8 cellular contexts compared by ENCODE assay signal in the genomic region with DNA sequence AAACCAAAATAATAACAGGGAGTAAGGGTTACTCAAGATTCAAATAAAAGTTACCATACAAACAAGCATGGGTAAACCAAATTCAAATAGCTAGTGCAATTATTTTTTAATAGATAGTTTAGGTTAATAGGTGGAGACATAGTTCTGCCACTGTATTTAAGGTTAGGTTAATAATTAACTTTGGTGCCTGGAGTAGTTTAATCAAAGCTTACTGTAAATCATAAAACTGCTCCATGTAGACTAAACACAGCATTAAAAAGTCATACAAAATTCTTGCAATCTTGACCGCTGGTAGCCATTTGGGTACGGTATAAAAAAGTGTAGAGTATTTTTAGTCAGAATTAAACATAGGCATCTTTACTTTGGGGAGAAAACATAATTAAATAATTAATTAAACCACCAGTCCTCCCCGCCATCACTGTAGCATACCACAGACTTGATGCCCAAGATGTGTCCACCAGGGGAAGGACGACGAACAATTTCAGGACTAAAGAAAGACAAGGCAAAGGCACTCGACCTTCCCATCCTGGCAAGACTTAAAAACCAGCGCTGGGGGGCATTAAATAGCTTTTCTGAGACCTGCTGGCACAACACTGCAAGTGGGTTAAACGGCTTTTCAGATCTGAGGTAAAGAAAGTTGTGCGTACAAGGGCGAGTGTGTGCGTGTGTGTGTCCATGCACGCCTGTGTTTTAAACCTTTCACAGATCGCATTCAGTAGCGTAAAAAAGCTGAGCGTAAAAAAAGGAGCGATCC. TPM values are rescaled to one million over a fixed set of nuclear protein-coding genes. Genes with fewer than 3 reads are reported as not detected.
DNase-seq lines count a peak whose midpoint lies in the region; ATAC-seq and TF ChIP-seq lines count a peak whose summit lies in the region.
"Had no signal": no experiment of that assay in that cellular context is flagged by ENCODE, and none has a peak within 500 bp of the region (broad histone marks: within the 10 kb centered on the region; RNA-seq: fewer than 3 reads in every experiment).

No MANE protein-coding gene starts in this region.

- H3K79me1 ChIP-seq in IMR-90 (ENCODE audit: low read depth in 1 of 2, low read length in 2 of 2) = no peaks in the 10 kb centered on the region

- CTCF ChIA-PET in IMR-90 (lab: Yijun Ruan, JAX) (no interaction called here), MCF 10A (lab: Yijun Ruan, JAX) (interaction anchor here (0.6 to 1.5 kb wide), 2 partner anchors 14 to 16 kb away, joined by 3 to 6 read pairs; no protein-coding TSS in a partner anchor)

- no peak overlapping the region for H3K56ac ChIP-seq in IMR-90 (ENCODE audit: extremely low read depth, insufficient read depth, low read length)

- H3K23ac ChIP-seq in IMR-90 (ENCODE audit: low read depth, low read length) = no peak overlapping the region

- H2BK15ac ChIP-seq in IMR-90 (ENCODE audit: low read depth, low read length) = no peak overlapping the region

- H3K36me3 Mint-ChIP-seq in MCF 10A (ENCODE audit: insufficient read depth, unreplicated experiment) = peaks cover 7% of the 10 kb centered on the region

- no peak overlapping the region for H4K8ac ChIP-seq in IMR-90 (ENCODE audit: low read depth in 2 of 2, low read length in 2 of 2)

- no peak overlapping the region for H2BK120ac ChIP-seq in IMR-90 (ENCODE audit: low read depth, low read length)

- no peaks in the 10 kb centered on the region for H3K27me3 Mint-ChIP-seq in MCF 10A (ENCODE audit: insufficient read depth, unreplicated experiment)

- H3K14ac ChIP-seq in IMR-90 (replicated peaks; ENCODE audit: low read depth, low read length) = no peak overlapping the region

- H3K18ac ChIP-seq in IMR-90 (ENCODE audit: low read depth, low read length) = no peak overlapping the region

- BruUV-seq in IMR-90 (replicated peaks; lab: Mats Ljungman, UMichigan) (no TSS peak), MCF 10A (replicated peaks; lab: Mats Ljungman, UMichigan) (no TSS peak)

- no peaks in the 10 kb centered on the region; the same call in 1 of the 2 replicates for H3K4me1 ChIP-seq in IMR-90 (ENCODE audit: control insufficient read depth, insufficient read depth, low read length)
- H3K4me1 ChIP-seq in subcutaneous abdominal adipose tissue (ENCODE audit: control insufficient read depth in 5 of 5, insufficient read depth in 5 of 5, low read length in 5 of 5) = peaks cover 5 to 52% (median 46%) of the 10 kb centered on the region in 5 donors

- no peak overlapping the region for H4K91ac ChIP-seq in IMR-90 (ENCODE audit: insufficient read depth, low read depth, low read length)

- H3K27me3 ChIP-seq in IMR-90 (ENCODE audit: control insufficient read depth, insufficient read depth, low read length) = peaks cover 41% of the 10 kb centered on the region
- peaks cover 20 to 34% (median 22%) of the 10 kb centered on the region in 5 donors for H3K27me3 ChIP-seq in subcutaneous abdominal adipose tissue (ENCODE audit: control insufficient read depth in 5 of 5, insufficient read depth in 4 of 5, low read length in 5 of 5)

- peaks cover 10% of the 10 kb centered on the region for H3K4me1 Mint-ChIP-seq in MCF 10A (ENCODE audit: insufficient read depth, unreplicated experiment)

- H3K4me2 ChIP-seq in IMR-90 (ENCODE audit: low read depth, low read length) = no peak overlapping the region

- H3K4me3 Mint-ChIP-seq in MCF 10A (ENCODE audit: unreplicated experiment) = peak overlapping the region; percentile 93

- DNase-seq in IMR-90 (no peak), MCF 10A (ENCODE audit: unreplicated experiment) (no peak), left kidney (ENCODE audit: low read depth, low spot score) (peak; percentile 83), OCI-M1 (lab: John Stamatoyannopoulos, UW) (no peak)
- no peak for DNase-seq in stimulated activated naive CD4-positive, alpha-beta T cell treated with Interleukin-2 at 50 U/mL for 16 hours (lab: John Stamatoyannopoulos, UW)

- H3K4me3 ChIP-seq in IMR-90 (ENCODE audit: insufficient read depth, low read depth, low read length) (no peak overlapping the region), subcutaneous abdominal adipose tissue (ENCODE audit: low read depth in 1 of 5, low read length in 5 of 5) (peak overlapping the region; percentile 36 to 88 (median 78))

- WGBS in IMR-90 (ENCODE audit: extremely low coverage in 2 of 2, insufficient read length in 1 of 2), 2 experiments = 21% methylated on average over 10 of the region's 16 CpGs; no CpG with 5 or more reads in 1 of the 2 experiments

- peak overlapping the region; percentile 78 for H2AFZ ChIP-seq in IMR-90 (replicated peaks; ENCODE audit: low read length, poor library complexity)

- H2BK5ac ChIP-seq in IMR-90 (ENCODE audit: low read depth, low read length, poor library complexity, severe bottlenecking) = no peak overlapping the region

- H2AK5ac ChIP-seq in IMR-90 (ENCODE audit: low read depth, low read length) = no peak overlapping the region

- no peak overlapping the region for H3K4ac ChIP-seq in IMR-90 (ENCODE audit: low read depth, low read length)

- no peaks in the 10 kb centered on the region; the same call in 1 of the 2 replicates for H3K9me3 ChIP-seq in IMR-90 (ENCODE audit: control insufficient read depth, insufficient read depth, low read length)
- H3K9me3 ChIP-seq in subcutaneous abdominal adipose tissue (ENCODE audit: control insufficient read depth in 5 of 5, low read length in 5 of 5) = no peaks in the 10 kb centered on the region

- no peaks in the 10 kb centered on the region for H3K9me3 Mint-ChIP-seq in MCF 10A (ENCODE audit: unreplicated experiment)
- H3K9me3 Mint-ChIP-seq: activated naive CD4-positive, alpha-beta T cell treated with anti-CD3 and anti-CD28 coated beads, Interleukin-2, amount 50 U/mL, for 72 hours had no signal

- no peak for TF ChIP-seq RAD21 in IMR-90 (IDR thresholded peaks at IDR 0.05; ENCODE audit: low read length)

- H3K36me3 ChIP-seq in IMR-90 (ENCODE audit: control insufficient read depth, insufficient read depth, low read length) (no peaks in the 10 kb centered on the region), subcutaneous abdominal adipose tissue (ENCODE audit: control insufficient read depth in 5 of 5, insufficient read depth in 5 of 5, low read length in 5 of 5) (no peaks in the 10 kb centered on the region)

- no peaks in the 10 kb centered on the region for H4K20me1 ChIP-seq in IMR-90 (ENCODE audit: insufficient read depth, low read length)

- dilution Hi-C loops in IMR-90 (cut with HindIII; ENCODE audit: low sequenced_read_pairs, unreplicated experiment) = no loop called here

- H3K27ac Mint-ChIP-seq in MCF 10A (ENCODE audit: low read depth, unreplicated experiment) = no peak overlapping the region
- H3K27ac Mint-ChIP-seq: activated naive CD4-positive, alpha-beta T cell treated with anti-CD3 and anti-CD28 coated beads, Interleukin-2, amount 50 U/mL, for 72 hours had no signal

- in situ Hi-C loops in IMR-90 (cut with MboI; ENCODE audit: low sequenced_read_pairs) = no loop called here

- H3K9ac ChIP-seq in IMR-90 (ENCODE audit: low read depth, low read length) (no peak overlapping the region), subcutaneous abdominal adipose tissue (ENCODE audit: low read length in 5 of 5) (peak overlapping the region in 2 of 5 donors; percentile 56 to 76)

- TF ChIP-seq POLR2A in IMR-90 (IDR thresholded peaks at IDR 0.05; ENCODE audit: low read depth, low read length) = no peak

- no peak overlapping the region for H2AK9ac ChIP-seq in IMR-90 (replicated peaks; ENCODE audit: low read depth, low read length, poor library complexity)

- no peak overlapping the region for H2BK20ac ChIP-seq in IMR-90 (ENCODE audit: low read depth, low read length)

- no peak overlapping the region for H3K27ac ChIP-seq in IMR-90 (ENCODE audit: insufficient read depth, low read length)
- H3K27ac ChIP-seq in subcutaneous abdominal adipose tissue (ENCODE audit: low read depth, low read length) = no peak overlapping the region

- H3K9me1 ChIP-seq in IMR-90 (ENCODE audit: insufficient read depth, low read length) = no peaks in the 10 kb centered on the region

- intact Hi-C loops in IMR-90 (cut with micrococcal nuclease) = loop anchor here (5.0 to 10.0 kb wide), 3 partner anchors 299 to 943 kb away; no protein-coding TSS in a partner anchor
- intact Hi-C loops in MCF 10A (cut with micrococcal nuclease) = loop anchor here (10.0 kb wide), 1 partner anchor 503 kb away; no protein-coding TSS in a partner anchor

- H4K5ac ChIP-seq in IMR-90 (ENCODE audit: low read depth, low read length) = no peak overlapping the region

- no peak for TF ChIP-seq CTCF in IMR-90 (conservative IDR thresholded peaks at IDR 0.05; ENCODE audit: low read depth, low read length)
- TF ChIP-seq CTCF in MCF 10A (IDR thresholded peaks at IDR 0.05; ENCODE audit: unreplicated experiment) = no peak

- ATAC-seq in IMR-90 (ENCODE audit: low read depth) (no peak), HG02840 (IDR thresholded peaks at IDR 0.05; ENCODE audit: low FRiP score, unreplicated experiment) (no peak)
- ATAC-seq: activated naive CD4-positive, alpha-beta T cell treated with anti-CD3 and anti-CD28 coated beads, Interleukin-2, amount 50 U/mL, for 72 hours had no signal

- POLR2A ChIA-PET in IMR-90 (lab: Charles Lee; ENCODE audit: unreplicated experiment) (no interaction called here), MCF 10A (lab: Yijun Ruan, JAX) (interaction anchor here (0.5 to 1.4 kb wide), 3 partner anchors 11 to 322 kb away, joined by 3 to 5 read pairs (median 3); no protein-coding TSS in a partner anchor)

TF ChIP-seq in IMR-90, 13 proteins besides CTCF, POLR2A, EP300 and RAD21 (continues in another document):
- TF ChIP-seq NFE2L2 (IDR thresholded peaks at IDR 0.05; ENCODE audit: low read depth, low read length) = no peak
- TF ChIP-seq BHLHE40 (IDR thresholded peaks at IDR 0.05; ENCODE audit: low read depth, low read length) = no peak
- TF ChIP-seq, protein P1, sequence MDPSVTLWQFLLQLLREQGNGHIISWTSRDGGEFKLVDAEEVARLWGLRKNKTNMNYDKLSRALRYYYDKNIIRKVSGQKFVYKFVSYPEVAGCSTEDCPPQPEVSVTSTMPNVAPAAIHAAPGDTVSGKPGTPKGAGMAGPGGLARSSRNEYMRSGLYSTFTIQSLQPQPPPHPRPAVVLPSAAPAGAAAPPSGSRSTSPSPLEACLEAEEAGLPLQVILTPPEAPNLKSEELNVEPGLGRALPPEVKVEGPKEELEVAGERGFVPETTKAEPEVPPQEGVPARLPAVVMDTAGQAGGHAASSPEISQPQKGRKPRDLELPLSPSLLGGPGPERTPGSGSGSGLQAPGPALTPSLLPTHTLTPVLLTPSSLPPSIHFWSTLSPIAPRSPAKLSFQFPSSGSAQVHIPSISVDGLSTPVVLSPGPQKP (IDR thresholded peaks at IDR 0.05; ENCODE audit: borderline replicate concordance, low read depth, low read length) = no peak
- TF ChIP-seq SMC3 (IDR thresholded peaks at IDR 0.05; ENCODE audit: low read depth, low read length) = no peak
- TF ChIP-seq RFX5 (IDR thresholded peaks at IDR 0.05; ENCODE audit: low read depth, low read length) = no peak

RNA-seq across cellular contexts. Expression of a gene that starts 2.9 kb away (rescaled TPM):
- total RNA-seq in IMR-90 (2012; rRNA removed) = 0.28 and 0.36 TPM in 2 replicates
- 0.27 and 0.50 TPM in 2 replicates for polyA plus RNA-seq in IMR-90 (2012; rRNA removed)
- polyA plus RNA-seq in IMR-90 (2012; cell fraction: cytosol; rRNA removed) = 0.08 and 0.15 TPM in 2 replicates
- 0.62 and 0.85 TPM in 2 replicates for polyA plus RNA-seq in IMR-90 (2012; cell fraction: nucleus; rRNA removed; ENCODE audit: low replicate concordance)
- total RNA-seq in MCF 10A (2022) = 1.5 and 2.1 TPM in 2 replicates
